ENCODE assay signal across 20 cellular contexts in the genomic region with DNA sequence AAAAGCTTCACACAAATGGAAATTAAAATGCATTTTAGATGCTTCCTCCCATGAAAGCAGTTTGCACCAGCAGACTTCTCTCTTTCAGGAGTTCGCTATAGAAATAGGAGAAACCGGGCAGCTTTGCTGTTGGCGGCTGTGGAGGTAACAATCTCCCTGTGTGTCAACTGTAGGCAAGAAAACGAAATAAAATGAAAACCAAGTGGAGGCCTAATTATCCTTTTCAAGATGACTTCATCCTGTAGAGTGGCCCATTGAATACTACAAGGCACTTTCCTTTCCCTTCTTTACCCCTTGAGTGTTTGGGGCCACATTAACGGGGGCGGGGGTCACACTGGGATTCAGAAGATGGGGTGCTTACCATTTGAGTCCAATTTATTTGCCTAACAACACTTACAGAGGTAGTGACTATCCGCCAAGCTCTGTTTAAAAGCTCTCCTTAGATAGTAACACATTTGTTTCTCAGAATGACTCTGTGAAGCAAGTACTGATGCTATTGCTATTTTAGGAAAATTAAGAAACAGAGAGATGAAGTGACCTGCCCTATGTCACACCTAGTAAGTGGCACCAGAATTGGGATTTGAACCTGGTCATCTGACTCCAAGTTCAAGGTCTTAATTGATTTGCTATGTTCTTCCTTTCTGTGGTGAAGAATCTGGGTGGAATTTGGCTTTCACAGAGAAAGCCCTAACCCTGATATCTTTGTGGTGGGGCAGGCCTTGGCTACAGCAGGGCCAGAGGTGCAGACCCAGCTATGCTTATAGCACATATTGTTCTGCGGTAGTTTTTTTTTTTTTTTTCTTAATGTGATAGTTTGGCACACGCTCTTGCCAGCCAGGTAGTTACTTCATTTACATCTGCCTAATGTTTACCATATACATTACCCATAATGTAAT.
"Had no signal": no experiment of that assay in that cellular context is flagged by ENCODE, and none has a peak within 500 bp of the region (broad histone marks: within the 10 kb centered on the region; RNA-seq: fewer than 3 reads in every experiment).

No MANE protein-coding gene starts in this region.

- H3K4me2 ChIP-seq: SK-N-SH had no signal

- H3K9me3 ChIP-seq: MG63, SK-N-SH had no signal

- H3K27me3 ChIP-seq: MG63 had no signal

- FAIRE-seq: RCC 7860 had no signal

- H3K36me3 ChIP-seq: MG63 had no signal

- H3K4me3 ChIP-seq: MG63 had no signal

- H3K9ac ChIP-seq: SK-N-SH had no signal

- DNase-seq: Karpas-422, KG1, MG63, NCI-H1092 treated with DMSO at 0.1 percent for 48 hours, NCI-H1436, NCI-H187, NCI-H2029, NCI-H2081 treated with DMSO at 0.1 percent for 48 hours, NCI-H2171, NCI-H226, NCI-H446, NCI-H510A, NCI-H524 treated with DMSO at 0.1 percent for 48 hours, NCI-H69, NCI-H774, RPMI8226, SHP77, SK-N-SH, SW 1271 had no signal
